Comparison of ENCODE assay signal across 26 cellular contexts in the genomic region with DNA sequence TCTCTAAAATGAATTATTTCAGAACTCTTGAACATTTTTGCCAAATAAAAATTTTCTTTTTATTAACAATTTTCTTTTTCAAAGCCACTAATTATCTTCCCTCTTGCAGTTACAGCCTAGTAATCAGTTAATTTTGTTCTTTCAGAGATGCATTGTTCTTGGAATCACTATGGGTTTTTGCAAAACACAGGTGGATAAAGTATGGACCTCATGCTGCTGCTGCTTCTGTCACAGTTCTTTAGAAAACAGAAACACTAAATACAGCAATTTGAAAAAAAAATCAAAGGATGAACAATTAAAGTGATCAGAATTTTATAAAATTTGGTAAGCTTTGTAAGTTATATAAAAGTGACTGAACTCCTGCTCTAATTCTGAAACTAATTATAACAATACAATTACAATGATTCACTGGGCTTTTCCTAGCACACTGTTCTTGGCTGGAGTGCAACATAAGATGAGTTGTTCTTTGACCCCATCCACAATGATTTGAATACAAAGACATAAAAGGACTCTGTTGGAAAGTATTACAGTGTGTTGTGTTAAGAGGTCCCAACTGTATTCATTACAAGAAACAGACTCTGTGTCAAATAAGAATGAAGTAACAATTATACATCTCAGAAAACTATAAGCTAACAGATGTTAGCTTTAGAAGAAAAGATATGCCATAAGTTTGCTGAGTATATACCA. TPM values are rescaled to one million over a fixed set of nuclear protein-coding genes. Genes with fewer than 3 reads are reported as not detected.
DNase-seq lines count a peak whose midpoint lies in the region; ATAC-seq, FAIRE-seq and TF ChIP-seq lines count a peak whose summit lies in the region.
"Had no signal": no experiment of that assay in that cellular context is flagged by ENCODE, and none has a peak within 500 bp of the region (broad histone marks: within the 10 kb centered on the region; RNA-seq: fewer than 3 reads in every experiment).

No MANE protein-coding gene starts in this region.

- no peak for TF ChIP-seq POLR2A in sigmoid colon (IDR thresholded peaks at IDR 0.05)

- H3K79me2 ChIP-seq in astrocyte (ENCODE audit: insufficient read depth, low read length): no peaks in the 10 kb centered on the region

- H3K36me3 ChIP-seq in astrocyte (ENCODE audit: insufficient read depth, low read length) (no peaks in the 10 kb centered on the region), sigmoid colon (no peaks in the 10 kb centered on the region)
- H3K36me3 ChIP-seq: adrenal gland had no signal

- no peak overlapping the region for H3K4me3 Mint-ChIP-seq in astrocyte (ENCODE audit: unreplicated experiment)
- H3K4me3 Mint-ChIP-seq: stimulated activated naive CD8-positive, alpha-beta T cell treated with anti-CD3 and anti-CD28 coated beads, Interleukin-15, amount 100 ng/mL, for 72 hours; T-helper 1 cell treated with Interleukin-12 subunit alpha and Interleukin-12 subunit beta and Interleukin-4 antibody, amounts not matched to agents 30 μg/mL and 1 μg/mL, for 36 hours had no signal

- no peaks in the 10 kb centered on the region for H3K4me1 ChIP-seq in astrocyte (ENCODE audit: insufficient read depth, low read length)
- peaks cover 0 to 24% (median 13%) of the 10 kb centered on the region in 4 donors for H3K4me1 ChIP-seq in sigmoid colon
- H3K4me1 ChIP-seq: adrenal gland, psoas muscle had no signal

- H3K36me3 Mint-ChIP-seq in astrocyte (ENCODE audit: low read depth, unreplicated experiment): no peaks in the 10 kb centered on the region

- H3K4me3 ChIP-seq in astrocyte (ENCODE audit: insufficient read depth, low read depth, low read length) (no peak overlapping the region), sigmoid colon (no peak overlapping the region)
- H3K4me3 ChIP-seq: adrenal gland, psoas muscle, smooth muscle cell had no signal

- no peak overlapping the region for H2AFZ ChIP-seq in astrocyte (ENCODE audit: low read depth, low read length)

- intact Hi-C loops in sigmoid colon (cut with DNase I): loop anchor here (10.0 kb wide), 1 partner anchor 383 kb away; no protein-coding TSS in a partner anchor

- no peak overlapping the region for H3K27ac ChIP-seq in astrocyte (ENCODE audit: low read depth, low read length)
- H3K27ac ChIP-seq in sigmoid colon: peak overlapping the region; percentile 1 to 64 (median 29)
- H3K27ac ChIP-seq: 22Rv1, adrenal gland, psoas muscle had no signal

- H3K9me3 ChIP-seq in astrocyte (ENCODE audit: insufficient read depth, low read depth, low read length) (no peaks in the 10 kb centered on the region), sigmoid colon (no peaks in the 10 kb centered on the region)
- H3K9me3 ChIP-seq: adrenal gland, psoas muscle had no signal

- ATAC-seq in GM21381 (IDR thresholded peaks at IDR 0.05; ENCODE audit: unreplicated experiment) (no peak), GM18867 (IDR thresholded peaks at IDR 0.05; ENCODE audit: unreplicated experiment) (no peak), HG03175 (IDR thresholded peaks at IDR 0.05; ENCODE audit: unreplicated experiment) (no peak)
- ATAC-seq: HepG2; left lobe of liver; Panc1; psoas muscle; stimulated activated naive CD8-positive, alpha-beta T cell treated with anti-CD3 and anti-CD28 coated beads, Interleukin-15, amount 100 ng/mL, for 72 hours had no signal

- no peak for FAIRE-seq in astrocyte (lab: Jason Lieb, UNC)
- FAIRE-seq: HepG2 had no signal

- no peaks in the 10 kb centered on the region for H4K20me1 ChIP-seq in astrocyte (ENCODE audit: insufficient read depth, low read length)

- H3K27ac Mint-ChIP-seq in astrocyte (ENCODE audit: unreplicated experiment): no peak overlapping the region
- H3K27ac Mint-ChIP-seq: stimulated activated naive CD8-positive, alpha-beta T cell treated with anti-CD3 and anti-CD28 coated beads, Interleukin-15, amount 100 ng/mL, for 72 hours; T-helper 1 cell treated with Interleukin-12 subunit alpha and Interleukin-12 subunit beta and Interleukin-4 antibody, amounts not matched to agents 30 μg/mL and 1 μg/mL, for 36 hours had no signal

- H3K27me3 ChIP-seq in astrocyte (ENCODE audit: insufficient read depth, low read length) (no peaks in the 10 kb centered on the region), sigmoid colon (no peaks in the 10 kb centered on the region)
- H3K27me3 ChIP-seq: adrenal gland had no signal

- TF ChIP-seq EP300 in sigmoid colon (IDR thresholded peaks at IDR 0.05): no peak

- H3K4me1 Mint-ChIP-seq in astrocyte (ENCODE audit: low read depth, unreplicated experiment): peaks cover 8% of the 10 kb centered on the region
- H3K4me1 Mint-ChIP-seq: stimulated activated naive CD8-positive, alpha-beta T cell treated with anti-CD3 and anti-CD28 coated beads, Interleukin-15, amount 100 ng/mL, for 72 hours had no signal

- DNase-seq in DMS53 (lab: John Stamatoyannopoulos, UW): peak; percentile 23
- no peak for DNase-seq in DMS53 treated with DMSO at 0.1 percent for 48 hours (lab: John Stamatoyannopoulos, UW; ENCODE audit: unreplicated experiment)
- peak; percentile 23 for DNase-seq in astrocyte (ENCODE audit: low read depth)
- peak; percentile 57 for DNase-seq in fibroblast of peridontal ligament (ENCODE audit: extremely low read depth)
- DNase-seq in sigmoid colon: no peak
- DNase-seq: activated CD4-positive, alpha-beta T cell treated with anti-CD3 and anti-CD28 coated beads, Interleukin-2, amount 50 U/mL, for 48 hours; activated gamma-delta T cell treated with Interleukin-2 at 50 U/mL for 16 hours; adrenal gland; central memory CD4-positive, alpha-beta T cell; erythroblast; head of caudate nucleus; NCI-H1105 treated with DMSO at 0.1 percent for 48 hours; psoas muscle; stimulated activated CD4-positive, alpha-beta T cell treated with anti-CD3 and anti-CD28 coated beads, Interleukin-4, amount 100 ng/mL, for 24 hours; stimulated activated naive CD8-positive, alpha-beta T cell treated with anti-CD3 and anti-CD28 coated beads, Interleukin-15, amount 100 ng/mL, for 72 hours had no signal

- TF ChIP-seq CTCF in astrocyte (IDR thresholded peaks at IDR 0.05; ENCODE audit: insufficient read depth, low read depth, low read length) (no peak), sigmoid colon (IDR thresholded peaks at IDR 0.05) (no peak)

- H3K27me3 Mint-ChIP-seq in astrocyte (ENCODE audit: low read depth, unreplicated experiment): no peaks in the 10 kb centered on the region
- H3K27me3 Mint-ChIP-seq: stimulated activated naive CD8-positive, alpha-beta T cell treated with anti-CD3 and anti-CD28 coated beads, Interleukin-15, amount 100 ng/mL, for 72 hours had no signal

- H3K4me2 ChIP-seq in astrocyte (ENCODE audit: low read length): no peak overlapping the region
- H3K4me2 ChIP-seq: smooth muscle cell had no signal

- H3K9ac ChIP-seq in astrocyte (ENCODE audit: low read length): no peak overlapping the region

- no peaks in the 10 kb centered on the region for H3K9me3 Mint-ChIP-seq in astrocyte (ENCODE audit: unreplicated experiment)
- H3K9me3 Mint-ChIP-seq: stimulated activated naive CD8-positive, alpha-beta T cell treated with anti-CD3 and anti-CD28 coated beads, Interleukin-15, amount 100 ng/mL, for 72 hours; T-helper 1 cell treated with Interleukin-12 subunit alpha and Interleukin-12 subunit beta and Interleukin-4 antibody, amounts not matched to agents 30 μg/mL and 1 μg/mL, for 36 hours had no signal

RNA-seq across cellular contexts. Expression of a gene that starts 59.4 kb away (rescaled TPM):
- total RNA-seq in astrocyte (not detected in 2 replicates), sigmoid colon (not detected)
- not detected for polyA plus RNA-seq in sigmoid colon
- total RNA-seq: adrenal gland, Daoy, HepG2, left lobe of liver, psoas muscle, smooth muscle cell had no signal
- polyA plus RNA-seq: adrenal gland, HepG2, neural cell, psoas muscle, smooth muscle cell had no signal

Comparison
In these comparisons a context has a peak if more than half of its experiments do, and no peak if none do; other contexts are left out.
1. DNase-seq: peak in DMS53 (single experiment), astrocyte (single experiment) and fibroblast of peridontal ligament (single experiment); none in DMS53 treated with DMSO at 0.1 percent for 48 hours (single experiment) and sigmoid colon (single experiment).